2 cellular contexts compared by ENCODE assay signal in the genomic region with DNA sequence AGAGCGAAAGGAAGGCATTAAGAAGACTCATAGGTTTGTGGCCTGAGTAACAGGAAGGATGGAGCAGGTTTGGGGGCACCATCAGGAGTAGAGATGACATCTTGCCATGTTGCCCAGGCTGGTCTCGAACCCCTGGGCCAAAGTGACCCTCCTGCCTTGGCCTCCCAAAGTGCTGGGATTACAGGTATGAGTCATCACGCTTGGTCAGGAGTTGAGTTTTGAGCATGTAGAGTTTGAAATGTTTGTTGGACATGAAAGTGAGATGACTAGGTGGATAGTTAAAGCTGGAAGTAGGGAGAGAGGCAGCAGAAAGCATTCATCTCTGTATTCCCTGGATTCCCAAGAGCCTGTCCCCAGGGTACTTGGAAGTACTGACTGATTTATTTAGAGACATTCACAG.
TF ChIP-seq lines count a peak whose summit lies in the region.

No MANE protein-coding gene starts in this region.

TF ChIP-seq in A549, 52 proteins besides CTCF, POLR2A, EP300 and RAD21:
- TF ChIP-seq HOXB13 (CRISPR knock-in tag; IDR thresholded peaks at IDR 0.05; ENCODE audit: low read depth) (no peak), FOSL2 (IDR thresholded peaks at IDR 0.05) (no peak), FOSL2 (CRISPR knock-in tag; IDR thresholded peaks at IDR 0.05) (peak; percentile 61)

TF ChIP-seq in SK-N-SH, 30 proteins besides CTCF, POLR2A, EP300 and RAD21 (continued from another document):
- TF ChIP-seq SIN3A (IDR thresholded peaks at IDR 0.05; ENCODE audit: borderline replicate concordance, low read depth, low read length) (no peak), YY1 (IDR thresholded peaks at IDR 0.05; ENCODE audit: low read depth) (no peak), RCOR1 (IDR thresholded peaks at IDR 0.05; ENCODE audit: low read length) (no peak), FOXJ3 (CRISPR knock-in tag; IDR thresholded peaks at IDR 0.05) (no peak), GABPA (IDR thresholded peaks at IDR 0.05; ENCODE audit: low read depth) (no peak), IRF3 (IDR thresholded peaks at IDR 0.05; ENCODE audit: low read depth, low read length) (no peak), ELF1 (IDR thresholded peaks at IDR 0.05) (no peak), REST (IDR thresholded peaks at IDR 0.05; ENCODE audit: low read depth, low read length) (no peak)
- TF ChIP-seq, protein P1, sequence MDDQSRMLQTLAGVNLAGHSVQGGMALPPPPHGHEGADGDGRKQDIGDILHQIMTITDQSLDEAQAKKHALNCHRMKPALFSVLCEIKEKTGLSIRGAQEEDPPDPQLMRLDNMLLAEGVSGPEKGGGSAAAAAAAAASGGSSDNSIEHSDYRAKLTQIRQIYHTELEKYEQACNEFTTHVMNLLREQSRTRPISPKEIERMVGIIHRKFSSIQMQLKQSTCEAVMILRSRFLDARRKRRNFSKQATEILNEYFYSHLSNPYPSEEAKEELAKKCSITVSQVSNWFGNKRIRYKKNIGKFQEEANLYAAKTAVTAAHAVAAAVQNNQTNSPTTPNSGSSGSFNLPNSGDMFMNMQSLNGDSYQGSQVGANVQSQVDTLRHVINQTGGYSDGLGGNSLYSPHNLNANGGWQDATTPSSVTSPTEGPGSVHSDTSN (IDR thresholded peaks at IDR 0.05): no peak
